In the genomic region with DNA sequence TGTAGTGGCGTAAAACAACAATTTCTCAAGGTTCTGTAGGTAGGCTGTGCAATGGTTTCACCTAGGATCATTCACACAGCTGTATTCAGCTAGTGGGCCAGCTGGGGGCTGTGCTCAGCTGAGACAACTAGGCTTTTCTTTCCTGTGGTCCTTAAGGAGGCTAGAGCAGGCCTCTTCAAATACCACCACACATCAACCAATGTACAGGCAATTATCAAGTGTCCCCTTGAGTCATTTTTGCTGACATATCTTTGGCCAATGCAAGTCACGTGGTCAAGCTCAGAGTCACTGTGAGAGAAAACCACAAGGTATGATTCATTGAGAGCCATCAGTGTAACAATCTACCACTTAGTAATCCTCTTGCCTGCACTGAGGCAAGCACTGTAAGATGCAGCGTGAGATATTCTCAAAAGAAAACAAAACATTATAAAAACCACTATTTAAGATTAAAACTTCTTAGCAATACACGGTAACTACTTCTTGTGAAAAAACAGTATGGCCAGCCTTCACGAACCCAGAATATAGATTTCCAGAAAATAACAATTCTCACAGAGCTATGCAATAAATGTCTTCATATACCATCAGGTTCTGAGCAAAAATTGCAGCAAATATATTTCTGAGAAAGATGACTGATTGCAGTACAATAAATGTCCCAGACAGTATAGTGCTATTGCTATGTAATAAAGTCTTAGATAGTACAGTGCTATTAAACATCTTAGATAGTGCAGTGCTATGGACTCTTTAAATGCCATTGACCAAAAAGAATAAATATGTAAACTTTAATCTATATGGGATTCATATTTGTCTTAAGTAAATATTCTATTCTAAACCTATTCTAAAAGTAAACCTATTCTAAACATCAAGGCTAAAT, we compare ENCODE assay signal across 8 cellular contexts. TPM values are rescaled to one million over a fixed set of nuclear protein-coding genes. Genes with fewer than 3 reads are reported as not detected.
DNase-seq lines count a peak whose midpoint lies in the region; ATAC-seq lines count a peak whose summit lies in the region.

No MANE protein-coding gene starts in this region.

- no peak for ATAC-seq in HG02884 (IDR thresholded peaks at IDR 0.05; ENCODE audit: unreplicated experiment)

- DNase-seq in NCI-H187 (lab: John Stamatoyannopoulos, UW) (peak; percentile 57 to 85), NCI-H187 treated with DMSO at 0.1 percent for 48 hours (lab: John Stamatoyannopoulos, UW) (no peak), MV-4-11 (lab: John Stamatoyannopoulos, UW) (peak; percentile 96), islet precursor cell (peak; percentile 93), mucosa of gallbladder (ENCODE audit: low spot score) (no peak), NCI-H2196 treated with DMSO at 0.1 percent for 48 hours (lab: John Stamatoyannopoulos, UW; ENCODE audit: unreplicated experiment) (no peak)
- DNase-seq in activated CD8-positive, alpha-beta memory T cell treated with anti-CD3 and anti-CD28 coated beads, Interleukin-2, amount 50 U/mL, for 24 hours (ENCODE audit: extremely low read depth) = peak; percentile 31

RNA-seq across cellular contexts. Expression of a gene that starts 55.3 kb away (rescaled TPM):
- total RNA-seq in mucosa of gallbladder = 18.0 TPM

RNA-seq across cellular contexts. Expression of a gene that starts 55.7 kb away (rescaled TPM):
- total RNA-seq in mucosa of gallbladder = 32.0 TPM

Comparison
In these comparisons a context has a peak if more than half of its experiments do, and no peak if none do; other contexts are left out.
1. DNase-seq: peak in NCI-H187 (2 of 2), MV-4-11 (single experiment), activated CD8-positive, alpha-beta memory T cell treated with anti-CD3 and anti-CD28 coated beads, Interleukin-2, amount 50 U/mL, for 24 hours (single experiment) and islet precursor cell (single experiment); none in NCI-H187 treated with DMSO at 0.1 percent for 48 hours (single experiment), mucosa of gallbladder (single experiment) and NCI-H2196 treated with DMSO at 0.1 percent for 48 hours (single experiment).